In the genomic region with DNA sequence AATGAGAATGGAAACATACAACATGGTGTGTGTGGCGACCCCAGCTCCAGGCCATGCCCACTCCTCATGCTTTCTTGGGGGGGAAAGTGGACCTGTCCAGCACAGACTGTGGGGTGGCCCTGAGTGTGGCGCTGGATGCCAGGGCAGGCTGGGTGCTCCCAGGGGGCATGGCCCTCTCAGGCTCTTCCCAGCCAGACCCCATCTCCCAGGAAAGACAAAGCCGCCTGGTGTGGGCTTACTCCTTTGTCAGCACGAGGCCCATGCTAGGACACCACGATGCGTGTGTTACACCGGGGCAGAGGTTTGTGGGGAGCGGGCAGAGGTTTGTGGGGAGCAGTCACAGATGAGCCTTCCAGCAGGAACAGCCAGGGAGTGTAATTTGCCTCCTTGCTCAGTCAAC, we compare ENCODE assay signal across 17 cellular contexts.
A peak's percentile ranks its signal among the peaks of the same experiment; 100 is the strongest.
DNase-seq lines count a peak whose midpoint lies in the region; ATAC-seq, FAIRE-seq and TF ChIP-seq lines count a peak whose summit lies in the region.
"Had no signal": no experiment of that assay in that cellular context is flagged by ENCODE, and none has a peak within 500 bp of the region (broad histone marks: within the 10 kb centered on the region; RNA-seq: fewer than 3 reads in every experiment).

No MANE protein-coding gene starts in this region.

- peaks cover 17% of the 10 kb centered on the region for H3K27me3 Mint-ChIP-seq in endodermal cell (ENCODE audit: insufficient read depth)
- H3K27me3 Mint-ChIP-seq: CD8-positive, alpha-beta memory T cell had no signal

- CTCF ChIA-PET in A549 (lab: Yijun Ruan, JAX) = no interaction called here

- DNase-seq in A549 (ENCODE audit: low read depth in 1 of 2, low spot score in 1 of 2) (no peak), RWPE2 (ENCODE audit: low spot score) (peak; percentile 33), right atrium auricular region (ENCODE audit: low spot score) (no peak), psoas muscle (no peak), middle frontal gyrus (ENCODE audit: extremely low spot score, low spot score) (no peak), endodermal cell (no peak)
- DNase-seq in stimulated activated CD8-positive, alpha-beta memory T cell treated with anti-CD3 and anti-CD28 coated beads, Interleukin-4, amount 100 ng/mL, for 48 hours = no peak
- DNase-seq: CD8-positive, alpha-beta memory T cell; KBM-7; NCI-H1105 treated with DMSO at 0.1 percent for 48 hours; NCI-H1694 treated with DMSO at 0.1 percent for 48 hours; NCI-H510A treated with DMSO at 0.1 percent for 48 hours; NCI-H774 had no signal

- H3K4me1 Mint-ChIP-seq in endodermal cell = peaks cover 3% of the 10 kb centered on the region
- H3K4me1 Mint-ChIP-seq: CD8-positive, alpha-beta memory T cell had no signal

- H3K27ac ChIP-seq in A549 (peak overlapping the region; percentile 88 to 90; a peak in 5 of 6 replicates), RWPE2 (ENCODE audit: poor library complexity, severe bottlenecking) (no peak overlapping the region), right atrium auricular region (peak overlapping the region; percentile 64 to 76), psoas muscle (peak overlapping the region; percentile 65), endodermal cell (ENCODE audit: low read depth, low read length) (no peak overlapping the region)
- H3K27ac ChIP-seq: BLaER1 treated with 17β-estradiol and CSF1 and Interleukin-3, amounts not matched to agents 10 nM and 100 nM had no signal

- TF ChIP-seq POLR2A in A549 (IDR thresholded peaks at IDR 0.05; ENCODE audit: low read length) = no peak

- no peaks in the 10 kb centered on the region for H3K27me3 ChIP-seq in RWPE2 (ENCODE audit: insufficient read depth, poor library complexity, severe bottlenecking)
- no peaks in the 10 kb centered on the region for H3K27me3 ChIP-seq in right atrium auricular region
- H3K27me3 ChIP-seq in psoas muscle (ENCODE audit: insufficient read depth in 3 of 3, low read length in 2 of 3) = no peaks in the 10 kb centered on the region
- H3K27me3 ChIP-seq in endodermal cell (ENCODE audit: control insufficient read depth, insufficient read depth, low read length, poor library complexity, severe bottlenecking) = no peaks in the 10 kb centered on the region

- H3K36me3 Mint-ChIP-seq in endodermal cell (ENCODE audit: low read depth) = no peaks in the 10 kb centered on the region
- H3K36me3 Mint-ChIP-seq: CD8-positive, alpha-beta memory T cell had no signal

- FAIRE-seq in A549 (lab: Jason Lieb, UNC) = no peak
- FAIRE-seq: GM12891, H1 had no signal

- WGBS in A549 (ENCODE audit: missing lambda C conversion rate) = 83% methylated on average over 4 of the region's 8 CpGs
- WGBS in psoas muscle, 3 donors = 94 to 99% (median 96%) methylated on average over 8 of the region's 8 CpGs
- WGBS in endodermal cell (ENCODE audit: insufficient coverage in 1 of 2, insufficient read length in 1 of 2), 2 experiments = 94 to 99% methylated on average over 6 to 8 of the region's 8 CpGs

- TF ChIP-seq EP300 in A549 (IDR thresholded peaks at IDR 0.05) = no peak

- intact Hi-C loops in psoas muscle (cut with DNase I) = no loop called here

- POLR2A ChIA-PET in A549 (lab: Yijun Ruan, JAX) = no interaction called here

- TF ChIP-seq RAD21 in A549 (conservative IDR thresholded peaks at IDR 0.05 in 1 of 2, IDR thresholded peaks at IDR 0.05 in 1 of 2) = no peak

- H3K4me3 ChIP-seq in A549 (no peak overlapping the region), RWPE2 (ENCODE audit: severe bottlenecking) (no peak overlapping the region), right atrium auricular region (no peak overlapping the region), psoas muscle (no peak overlapping the region), endodermal cell (ENCODE audit: low read length) (no peak overlapping the region)
- H3K4me3 ChIP-seq: BLaER1 treated with 17β-estradiol and CSF1 and Interleukin-3, amounts not matched to agents 10 nM and 100 nM had no signal

- no peak overlapping the region for H3K4me2 ChIP-seq in A549

- H3K9me3 ChIP-seq in A549 = no peaks in the 10 kb centered on the region
- no peaks in the 10 kb centered on the region for H3K9me3 ChIP-seq in RWPE2 (ENCODE audit: severe bottlenecking)
- H3K9me3 ChIP-seq in right atrium auricular region = no peaks in the 10 kb centered on the region
- no peaks in the 10 kb centered on the region for H3K9me3 ChIP-seq in psoas muscle
- H3K9me3 ChIP-seq in endodermal cell (ENCODE audit: control insufficient read depth, low read length) = no peaks in the 10 kb centered on the region
- H3K9me3 ChIP-seq: BLaER1 treated with 17β-estradiol and CSF1 and Interleukin-3, amounts not matched to agents 10 nM and 100 nM had no signal

- TF ChIP-seq CTCF in A549 (IDR thresholded peaks at IDR 0.05) = no peak
- TF ChIP-seq CTCF in RWPE2 (IDR thresholded peaks at IDR 0.05; ENCODE audit: poor library complexity, severe bottlenecking) = no peak
- no peak for TF ChIP-seq CTCF in right atrium auricular region (IDR thresholded peaks at IDR 0.05)
- TF ChIP-seq CTCF in psoas muscle (IDR thresholded peaks at IDR 0.05) = no peak
- TF ChIP-seq CTCF in endodermal cell (conservative IDR thresholded peaks at IDR 0.05) = no peak

- ATAC-seq in A549 (no peak), RWPE2 (ENCODE audit: low read depth) (no peak), psoas muscle (no peak), GM18870 (IDR thresholded peaks at IDR 0.05; ENCODE audit: unreplicated experiment) (no peak)

- no peak overlapping the region for H3K27ac Mint-ChIP-seq in endodermal cell

- H3K4me1 ChIP-seq in A549 (peaks cover 82% of the 10 kb centered on the region), RWPE2 (ENCODE audit: insufficient read depth, poor library complexity, severe bottlenecking) (peaks cover 12% of the 10 kb centered on the region), right atrium auricular region (peaks cover 0 to 92% of the 10 kb centered on the region in 2 donors), psoas muscle (peaks cover 37% of the 10 kb centered on the region), endodermal cell (ENCODE audit: control insufficient read depth, insufficient read depth, low read length) (no peaks in the 10 kb centered on the region)

- H3K36me3 ChIP-seq in RWPE2 (ENCODE audit: low read depth) (no peaks in the 10 kb centered on the region), right atrium auricular region (no peaks in the 10 kb centered on the region), psoas muscle (ENCODE audit: insufficient read depth in 1 of 2, low read depth in 1 of 2) (no peaks in the 10 kb centered on the region), endodermal cell (ENCODE audit: control insufficient read depth, insufficient read depth, low read length) (no peaks in the 10 kb centered on the region)
- H3K36me3 ChIP-seq: BLaER1 treated with 17β-estradiol and CSF1 and Interleukin-3, amounts not matched to agents 10 nM and 100 nM had no signal

- no peaks in the 10 kb centered on the region for H3K9me3 Mint-ChIP-seq in endodermal cell
- H3K9me3 Mint-ChIP-seq: CD8-positive, alpha-beta memory T cell had no signal

- no peak overlapping the region for H3K4me3 Mint-ChIP-seq in endodermal cell
- H3K4me3 Mint-ChIP-seq: CD8-positive, alpha-beta memory T cell had no signal

- H3K9ac ChIP-seq in endodermal cell (ENCODE audit: extremely low read depth, low read length, poor library complexity, severe bottlenecking) = no peak overlapping the region
- H3K9ac ChIP-seq: BLaER1 treated with 17β-estradiol and CSF1 and Interleukin-3, amounts not matched to agents 10 nM and 100 nM had no signal

TF ChIP-seq in A549, 52 proteins besides CTCF, POLR2A, EP300 and RAD21:
- TF ChIP-seq SMC3 (IDR thresholded peaks at IDR 0.05) (no peak), KDM1A (IDR thresholded peaks at IDR 0.05; ENCODE audit: low read depth) (no peak), ELK1 (IDR thresholded peaks at IDR 0.05; ENCODE audit: low read depth, low read length) (no peak), ZC3H11A (IDR thresholded peaks at IDR 0.05) (no peak), CEBPB (IDR thresholded peaks at IDR 0.05) (no peak), NR3C1 (IDR thresholded peaks at IDR 0.05) (no peak), HOXB13 (CRISPR knock-in tag; IDR thresholded peaks at IDR 0.05; ENCODE audit: low read depth) (no peak), SREBF2 (IDR thresholded peaks at IDR 0.05) (no peak), JUN (IDR thresholded peaks at IDR 0.05) (no peak), MAFK (IDR thresholded peaks at IDR 0.05; ENCODE audit: partially characterized antibody) (no peak), TP53 (CRISPR knock-in tag; IDR thresholded peaks at IDR 0.05) (no peak)
- TF ChIP-seq, protein P1, sequence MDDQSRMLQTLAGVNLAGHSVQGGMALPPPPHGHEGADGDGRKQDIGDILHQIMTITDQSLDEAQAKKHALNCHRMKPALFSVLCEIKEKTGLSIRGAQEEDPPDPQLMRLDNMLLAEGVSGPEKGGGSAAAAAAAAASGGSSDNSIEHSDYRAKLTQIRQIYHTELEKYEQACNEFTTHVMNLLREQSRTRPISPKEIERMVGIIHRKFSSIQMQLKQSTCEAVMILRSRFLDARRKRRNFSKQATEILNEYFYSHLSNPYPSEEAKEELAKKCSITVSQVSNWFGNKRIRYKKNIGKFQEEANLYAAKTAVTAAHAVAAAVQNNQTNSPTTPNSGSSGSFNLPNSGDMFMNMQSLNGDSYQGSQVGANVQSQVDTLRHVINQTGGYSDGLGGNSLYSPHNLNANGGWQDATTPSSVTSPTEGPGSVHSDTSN (IDR thresholded peaks at IDR 0.05) = no peak
- TF ChIP-seq, protein P2, sequence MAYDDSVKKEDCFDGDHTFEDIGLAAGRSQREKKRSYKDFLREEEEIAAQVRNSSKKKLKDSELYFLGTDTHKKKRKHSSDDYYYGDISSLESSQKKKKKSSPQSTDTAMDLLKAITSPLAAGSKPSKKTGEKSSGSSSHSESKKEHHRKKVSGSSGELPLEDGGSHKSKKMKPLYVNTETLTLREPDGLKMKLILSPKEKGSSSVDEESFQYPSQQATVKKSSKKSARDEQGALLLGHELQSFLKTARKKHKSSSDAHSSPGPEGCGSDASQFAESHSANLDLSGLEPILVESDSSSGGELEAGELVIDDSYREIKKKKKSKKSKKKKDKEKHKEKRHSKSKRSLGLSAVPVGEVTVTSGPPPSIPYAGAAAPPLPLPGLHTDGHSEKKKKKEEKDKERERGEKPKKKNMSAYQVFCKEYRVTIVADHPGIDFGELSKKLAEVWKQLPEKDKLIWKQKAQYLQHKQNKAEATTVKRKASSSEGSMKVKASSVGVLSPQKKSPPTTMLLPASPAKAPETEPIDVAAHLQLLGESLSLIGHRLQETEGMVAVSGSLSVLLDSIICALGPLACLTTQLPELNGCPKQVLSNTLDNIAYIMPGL (CRISPR knock-in tag; IDR thresholded peaks at IDR 0.05; ENCODE audit: borderline replicate concordance) = no peak

Comparison
In these comparisons a context has a peak if more than half of its experiments do, and no peak if none do; other contexts are left out.
1. H3K27ac ChIP-seq: peak in A549 (2 of 2), right atrium auricular region (2 of 2) and psoas muscle (single experiment); none in RWPE2 (single experiment) and endodermal cell (single experiment).